ENCODE assay signal across 8 cellular contexts in the genomic region with DNA sequence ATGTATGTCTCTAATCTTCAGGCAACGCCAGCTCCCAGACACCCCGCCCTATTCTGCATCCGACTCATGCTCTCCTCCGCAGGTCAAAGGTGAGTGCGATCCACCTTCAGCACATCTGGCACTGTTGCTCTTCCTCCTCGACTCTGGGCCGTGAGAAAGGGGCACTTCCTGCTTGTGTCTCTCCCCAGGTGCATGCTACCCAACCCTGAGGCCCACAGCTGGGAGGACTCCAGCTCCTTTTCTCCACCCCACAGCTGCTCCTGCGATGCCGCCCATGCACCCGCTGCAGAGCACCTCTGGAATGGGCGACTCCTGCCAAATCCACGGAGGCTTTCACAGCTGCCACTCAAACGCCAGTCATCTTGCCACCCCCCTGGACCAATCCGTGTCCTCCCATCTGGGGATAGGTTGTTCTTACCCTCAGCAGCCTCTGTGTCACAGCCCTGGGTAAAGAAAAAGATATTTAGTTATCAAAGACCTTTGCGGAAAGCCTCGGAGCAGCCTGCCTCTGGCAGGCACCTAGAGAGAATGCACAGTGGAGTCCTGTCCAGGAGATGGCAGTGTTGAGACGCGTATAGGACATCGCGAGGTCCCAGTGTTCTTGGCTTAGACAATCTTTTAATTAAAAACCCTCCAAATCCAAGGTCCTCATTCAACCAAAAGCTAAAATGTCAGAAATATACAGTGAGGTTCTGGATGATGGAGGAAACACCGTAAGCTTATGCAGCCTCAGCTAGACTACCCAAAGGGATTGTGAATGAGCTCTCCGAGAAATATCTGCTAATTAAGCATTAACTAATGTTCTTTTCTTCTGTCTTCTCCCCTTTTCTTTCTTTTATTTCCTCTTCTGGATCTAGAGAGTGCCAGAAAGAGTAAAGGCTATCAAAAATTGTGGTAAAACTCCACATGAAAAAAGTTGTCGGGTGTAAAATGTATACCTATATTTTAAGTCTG. TPM values are rescaled to one million over a fixed set of nuclear protein-coding genes. Genes with fewer than 3 reads are reported as not detected.
DNase-seq lines count a peak whose midpoint lies in the region; FAIRE-seq and TF ChIP-seq lines count a peak whose summit lies in the region.

No MANE protein-coding gene starts in this region.

- H3K4me3 ChIP-seq in LNCaP clone FGC (ENCODE audit: low read depth, low read length): no peak overlapping the region

- DNase-seq in H4 (ENCODE audit: low spot score): peak; percentile 69
- peak; percentile 30 for DNase-seq in LNCaP clone FGC (ENCODE audit: low read depth)
- DNase-seq in RPMI8226: peak; percentile 88
- DNase-seq in activated effector memory CD4-positive, alpha-beta T cell treated with Interleukin-2 at 50 U/mL for 16 hours: peak; percentile 20
- DNase-seq in globus pallidus (ENCODE audit: low spot score): peak; percentile 78
- DNase-seq in posterior cingulate gyrus: peak; percentile 43 to 95 (median 80)
- peak; percentile 70 for DNase-seq in ureter (ENCODE audit: low spot score)

- FAIRE-seq in G401.6 (lab: Jason Lieb, UNC): peak; percentile 6

- peak; percentile 90 for TF ChIP-seq CTCF in LNCaP clone FGC (IDR thresholded peaks at IDR 0.05; ENCODE audit: control insufficient read depth, extremely low read depth, insufficient read depth)

- intact Hi-C loops in posterior cingulate gyrus (cut with DNase I): loop anchor here (1.0 to 5.0 kb wide), 3 partner anchors 698 to 852 kb away; no protein-coding TSS in a partner anchor

RNA-seq across cellular contexts. Expression of a gene that starts 54.3 kb away (rescaled TPM):
- total RNA-seq in H4 (2014; rRNA removed; shearing (Covaris generic)): not detected in 2 replicates
- total RNA-seq in ureter: not detected

Comparison
In these comparisons a context has a peak if more than half of its experiments do, and no peak if none do; other contexts are left out.
1. DNase-seq: peak in every context shown above with its lines; median percentile 88 in RPMI8226; 80 in posterior cingulate gyrus; 78 in globus pallidus; 70 in ureter; 69 in H4; 30 in LNCaP clone FGC; 20 in activated effector memory CD4-positive, alpha-beta T cell treated with Interleukin-2 at 50 U/mL for 16 hours.